In the genomic region with DNA sequence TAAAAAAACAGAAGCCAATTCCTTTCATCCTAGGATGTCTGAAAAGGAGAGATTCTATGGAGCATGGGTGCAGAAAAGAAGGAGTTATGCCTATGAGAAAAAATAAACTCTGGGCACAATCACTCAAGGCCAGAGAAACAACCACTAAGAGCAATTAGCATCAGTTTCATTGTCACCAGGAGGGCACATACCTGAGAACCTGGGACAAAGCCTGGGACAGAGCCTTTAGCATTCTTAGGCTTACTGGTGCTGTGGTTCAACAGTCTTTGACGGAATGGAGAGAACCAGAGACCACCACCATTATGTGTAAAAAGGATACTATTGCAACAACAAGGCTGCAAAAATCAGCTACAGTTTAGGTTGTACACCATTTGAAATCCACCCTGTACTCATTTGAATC, we compare ENCODE assay signal across 1 cellular context.
TF ChIP-seq lines count a peak whose summit lies in the region.

No MANE protein-coding gene starts in this region.

TF ChIP-seq in H1, 55 proteins besides CTCF, POLR2A, EP300 and RAD21:
- TF ChIP-seq SUZ12 (IDR thresholded peaks at IDR 0.05; ENCODE audit: low read length) (no peak), TEAD4 (IDR thresholded peaks at IDR 0.05; ENCODE audit: low read depth, low read length) (peak; percentile 43; the same call in 1 of the 2 replicates)
